12 cellular contexts compared by ENCODE assay signal in genomic region chr2:65121-65520, GRCh38. TPM values are rescaled to one million over a fixed set of nuclear protein-coding genes. Genes with fewer than 3 reads are reported as not detected.
DNase-seq lines count a peak whose midpoint lies in the region; ATAC-seq and TF ChIP-seq lines count a peak whose summit lies in the region.
"Had no signal": no experiment of that assay in that cellular context is flagged by ENCODE, and none has a peak within 500 bp of the region (broad histone marks: within the 10 kb centered on the region; RNA-seq: fewer than 3 reads in every experiment).

No MANE protein-coding gene starts in this region.

- no CpG with 5 or more reads among the region's 4 CpGs for WGBS in iPS DF 6.9 (ENCODE audit: insufficient coverage, insufficient read length)

- POLR2A ChIA-PET in WTC11 (lab: Charles Lee) = no interaction called here
- POLR2A ChIA-PET in CD4-positive, alpha-beta memory T cell (lab: Charles Lee; ENCODE audit: partially characterized antibody) = no interaction called here

- H3K4me3 Mint-ChIP-seq in WTC11 = no peak overlapping the region
- no peak overlapping the region for H3K4me3 Mint-ChIP-seq in neural progenitor cell
- H3K4me3 Mint-ChIP-seq in CD4-positive, alpha-beta memory T cell = no peak overlapping the region

- H4K20me1 ChIP-seq in neural progenitor cell (ENCODE audit: low read depth) = no peaks in the 10 kb centered on the region
- H4K20me1 ChIP-seq: BLaER1 had no signal

- no peaks in the 10 kb centered on the region for H3K27me3 ChIP-seq in H7 (ENCODE audit: control insufficient read depth, insufficient read depth, low read length)
- H3K27me3 ChIP-seq in iPS DF 6.9 (ENCODE audit: control insufficient read depth, insufficient read depth, low read length) = no peaks in the 10 kb centered on the region
- H3K27me3 ChIP-seq in neural progenitor cell = no peaks in the 10 kb centered on the region
- no peaks in the 10 kb centered on the region for H3K27me3 ChIP-seq in CD4-positive, alpha-beta memory T cell (ENCODE audit: insufficient read depth, low read length)
- H3K27me3 ChIP-seq: BLaER1 had no signal

- H3K27ac Mint-ChIP-seq in WTC11 (no peak overlapping the region), neural progenitor cell (no peak overlapping the region)
- H3K27ac Mint-ChIP-seq in CD4-positive, alpha-beta memory T cell = no peak overlapping the region

- no peaks in the 10 kb centered on the region for H3K36me3 ChIP-seq in H7 (replicated peaks; ENCODE audit: control insufficient read depth, insufficient read depth, low read length)
- no peaks in the 10 kb centered on the region for H3K36me3 ChIP-seq in iPS DF 6.9 (ENCODE audit: control insufficient read depth, insufficient read depth, low read length)
- no peaks in the 10 kb centered on the region for H3K36me3 ChIP-seq in neural progenitor cell
- no peaks in the 10 kb centered on the region for H3K36me3 ChIP-seq in CD4-positive, alpha-beta memory T cell (ENCODE audit: insufficient read depth, low read length)
- H3K36me3 ChIP-seq in mucosa of descending colon (ENCODE audit: low read depth) = no peaks in the 10 kb centered on the region
- H3K36me3 ChIP-seq: BLaER1 had no signal

- H3K27me3 Mint-ChIP-seq in WTC11 (ENCODE audit: low read depth) (no peaks in the 10 kb centered on the region; the same call in 1 of the 2 replicates), neural progenitor cell (ENCODE audit: insufficient read depth, low read depth) (no peaks in the 10 kb centered on the region)
- H3K27me3 Mint-ChIP-seq in CD4-positive, alpha-beta memory T cell = peaks cover 8 to 10% of the 10 kb centered on the region in 2 donors

- intact Hi-C loops in CD4-positive, alpha-beta memory T cell (cut with micrococcal nuclease) = no loop called here
- intact Hi-C loops in mucosa of descending colon (cut with DNase I, micrococcal nuclease) = no loop called here

- H3K9me3 ChIP-seq in iPS DF 6.9 (ENCODE audit: control insufficient read depth, insufficient read depth, low read length) = no peaks in the 10 kb centered on the region
- no peaks in the 10 kb centered on the region for H3K9me3 ChIP-seq in neural progenitor cell (ENCODE audit: low read depth)
- no peaks in the 10 kb centered on the region for H3K9me3 ChIP-seq in CD4-positive, alpha-beta memory T cell (ENCODE audit: control insufficient read depth in 1 of 2, low read length in 2 of 2)
- H3K9me3 ChIP-seq in mucosa of descending colon = no peaks in the 10 kb centered on the region

- H3K4me3 ChIP-seq in H7 (ENCODE audit: insufficient read depth, low read depth, low read length) (no peak overlapping the region), iPS DF 6.9 (ENCODE audit: low read length) (no peak overlapping the region), neural progenitor cell (no peak overlapping the region), mucosa of descending colon (no peak overlapping the region)
- H3K4me3 ChIP-seq in CD4-positive, alpha-beta memory T cell (ENCODE audit: low read length in 2 of 2) = no peak overlapping the region
- H3K4me3 ChIP-seq: BLaER1 had no signal

- H3K79me2 ChIP-seq in neural progenitor cell (ENCODE audit: low read depth) = no peaks in the 10 kb centered on the region

- no peaks in the 10 kb centered on the region for H3K36me3 Mint-ChIP-seq in WTC11
- H3K36me3 Mint-ChIP-seq in neural progenitor cell = no peaks in the 10 kb centered on the region
- peaks cover 0 to 4% of the 10 kb centered on the region in 2 donors for H3K36me3 Mint-ChIP-seq in CD4-positive, alpha-beta memory T cell

- peaks cover 14% of the 10 kb centered on the region for H3F3A ChIP-seq in neural progenitor cell (ENCODE audit: low read depth)

- H3K4me1 ChIP-seq in iPS DF 6.9 (ENCODE audit: control insufficient read depth, insufficient read depth, low read length) (no peaks in the 10 kb centered on the region), neural progenitor cell (peaks cover 15% of the 10 kb centered on the region), mucosa of descending colon (ENCODE audit: low read depth) (peaks cover 9% of the 10 kb centered on the region)
- no peaks in the 10 kb centered on the region for H3K4me1 ChIP-seq in CD4-positive, alpha-beta memory T cell (ENCODE audit: insufficient read depth, low read length)
- H3K4me1 ChIP-seq: BLaER1 had no signal

- H3K27ac ChIP-seq in iPS DF 6.9 (ENCODE audit: low read length) (no peak overlapping the region), neural progenitor cell (no peak overlapping the region)
- no peak overlapping the region for H3K27ac ChIP-seq in CD4-positive, alpha-beta memory T cell (ENCODE audit: low read depth, low read length)
- H3K27ac ChIP-seq: BLaER1 had no signal

- peak overlapping the region; percentile 61 for H2AFZ ChIP-seq in neural progenitor cell (replicated peaks)

- H3K9ac ChIP-seq in neural progenitor cell = no peak overlapping the region
- H3K9ac ChIP-seq: BLaER1 had no signal

- H3K4me2 ChIP-seq in neural progenitor cell = peak overlapping the region; percentile 42
- H3K4me2 ChIP-seq: BLaER1 had no signal

- peaks cover 6% of the 10 kb centered on the region for H3K9me3 Mint-ChIP-seq in WTC11
- H3K9me3 Mint-ChIP-seq in neural progenitor cell = peaks cover 3% of the 10 kb centered on the region
- peaks cover 0 to 8% (median 5%) of the 10 kb centered on the region in 8 donors for H3K9me3 Mint-ChIP-seq in CD4-positive, alpha-beta memory T cell

- TF ChIP-seq CTCF in WTC11 (IDR thresholded peaks at IDR 0.05) (no peak), neural progenitor cell (IDR thresholded peaks at IDR 0.05) (no peak), mucosa of descending colon (IDR thresholded peaks at IDR 0.05) (no peak)

- peak; percentile 56 for DNase-seq in H7
- DNase-seq in WTC11 (ENCODE audit: low spot score) = no peak
- DNase-seq in iPS DF 6.9 (ENCODE audit: low read depth, low spot score) = peak; percentile 52
- DNase-seq in neural progenitor cell (ENCODE audit: low spot score) = peak; percentile 44
- DNase-seq in CD4-positive, alpha-beta memory T cell = no peak
- no peak for DNase-seq in kidney tubule cell (ENCODE audit: low spot score)
- DNase-seq in mucosa of descending colon = no peak
- DNase-seq: 8988T, AML-193, DMS53, GF-D8 had no signal

- H3K4me1 Mint-ChIP-seq in WTC11 = peaks cover 19% of the 10 kb centered on the region
- H3K4me1 Mint-ChIP-seq in neural progenitor cell = peaks cover 11% of the 10 kb centered on the region
- no peaks in the 10 kb centered on the region for H3K4me1 Mint-ChIP-seq in CD4-positive, alpha-beta memory T cell

- ATAC-seq in WTC11 (peak; percentile 94), mucosa of descending colon (no peak)

- CTCF ChIA-PET in WTC11 (lab: Charles Lee) = interaction anchor here (0.7 to 2.1 kb wide), 5 partner anchors 18 to 209 kb away, joined by 3 to 8 read pairs (median 4); no protein-coding TSS in a partner anchor
- CTCF ChIA-PET in CD4-positive, alpha-beta memory T cell (lab: Charles Lee; ENCODE audit: partially characterized antibody) = no interaction called here

TF ChIP-seq in WTC11, 78 proteins besides CTCF, POLR2A, EP300 and RAD21 (continues in another document):
- no peak for TF ChIP-seq GRHL2 (CRISPR knock-in tag; IDR thresholded peaks at IDR 0.05; ENCODE audit: insufficient replicate concordance, severe bottlenecking)
- no peak for TF ChIP-seq E2F4 (CRISPR knock-in tag; IDR thresholded peaks at IDR 0.05; ENCODE audit: borderline replicate concordance, low read depth)
- no peak for TF ChIP-seq ATF1 (CRISPR knock-in tag; IDR thresholded peaks at IDR 0.05)
- no peak for TF ChIP-seq CDX4 (CRISPR knock-in tag; IDR thresholded peaks at IDR 0.05; ENCODE audit: borderline replicate concordance)
- TF ChIP-seq MLX (CRISPR knock-in tag; IDR thresholded peaks at IDR 0.05) = no peak
- TF ChIP-seq TP53 (CRISPR knock-in tag; IDR thresholded peaks at IDR 0.05) = no peak
- TF ChIP-seq ZNF263 (CRISPR knock-in tag; IDR thresholded peaks at IDR 0.05; ENCODE audit: low read depth) = no peak
- TF ChIP-seq TEAD1 (CRISPR knock-in tag; IDR thresholded peaks at IDR 0.05) = no peak
- TF ChIP-seq NFATC4 (CRISPR knock-in tag; IDR thresholded peaks at IDR 0.05) = no peak
- no peak for TF ChIP-seq CREM (CRISPR knock-in tag; IDR thresholded peaks at IDR 0.05)
- TF ChIP-seq MAX (CRISPR knock-in tag; IDR thresholded peaks at IDR 0.05) = no peak

RNA-seq across cellular contexts. Expression of gene FAM110C, which starts 18.8 kb away (rescaled TPM):
- total RNA-seq in H7 (2014; rRNA removed; shearing (Covaris generic)) = 2.0 and 2.3 TPM in 2 replicates
- total RNA-seq in WTC11 (2021) (6.1 to 7.7 TPM (median 7.3 TPM) in 3 replicates), neural progenitor cell (ENCODE audit: low replicate concordance) (0.50 and 0.65 TPM in 2 replicates), mucosa of descending colon (10 to 100 TPM; 14.2 to 33.6 (median 28.9) TPM)
- total RNA-seq in CD4-positive, alpha-beta memory T cell = 1 to 10 TPM; 2.1 to 2.5 TPM
- under 1 TPM; 0.19 to 0.26 TPM for polyA plus RNA-seq in CD4-positive, alpha-beta memory T cell

Comparison
In these comparisons a context has a peak if more than half of its experiments do, and no peak if none do; other contexts are left out.
1. DNase-seq: peak in H7 (single experiment), iPS DF 6.9 (single experiment) and neural progenitor cell (single experiment); none in WTC11 (single experiment), CD4-positive, alpha-beta memory T cell (0 of 5), kidney tubule cell (single experiment) and mucosa of descending colon (0 of 3).